ENCODE assay signal across 2 cellular contexts in the genomic region with DNA sequence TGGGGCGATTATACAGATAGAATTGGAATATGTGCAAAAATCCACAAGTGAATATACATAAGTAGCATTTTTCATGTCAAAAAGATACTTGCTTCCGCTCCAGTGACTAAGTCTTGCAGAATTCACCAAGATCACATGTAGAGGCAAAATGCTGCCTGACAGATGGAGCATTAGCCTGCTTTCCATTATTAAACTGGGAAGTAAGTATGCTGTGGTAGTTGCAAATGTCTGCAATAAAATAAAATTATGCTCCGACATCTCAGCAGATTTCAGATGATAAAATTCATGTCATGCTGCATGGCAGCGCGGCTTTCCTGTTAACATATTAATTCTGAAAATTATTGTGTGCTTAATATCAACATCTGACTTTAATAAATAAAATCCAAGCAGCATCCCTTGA.
TF ChIP-seq lines count a peak whose summit lies in the region.

No MANE protein-coding gene starts in this region.

TF ChIP-seq in SK-N-SH, 30 proteins besides CTCF, POLR2A, EP300 and RAD21:
- no peak for TF ChIP-seq RFX5 (IDR thresholded peaks at IDR 0.05; ENCODE audit: low read length)
- no peak for TF ChIP-seq SMC3 (IDR thresholded peaks at IDR 0.05; ENCODE audit: low read depth, low read length)
- TF ChIP-seq JUND (IDR thresholded peaks at IDR 0.05) = peak; percentile 36; the same call in 1 of the 2 replicates
- no peak for TF ChIP-seq GABPA (IDR thresholded peaks at IDR 0.05; ENCODE audit: low read depth)
- 0 out of 2 replicates have a peak, but pooled peaks have one; percentile 3 for TF ChIP-seq PBX3 (IDR thresholded peaks at IDR 0.05)
- TF ChIP-seq FOXM1 (IDR thresholded peaks at IDR 0.05; ENCODE audit: low read depth) = no peak
- peak; percentile 38 for TF ChIP-seq TCF12 (IDR thresholded peaks at IDR 0.05)
- TF ChIP-seq YY1 (IDR thresholded peaks at IDR 0.05; ENCODE audit: low read depth) = no peak

TF ChIP-seq in H1, 55 proteins besides CTCF, POLR2A, EP300 and RAD21:
- TF ChIP-seq ZNF274 (IDR thresholded peaks at IDR 0.05; ENCODE audit: borderline replicate concordance, extremely low read depth, low read length) = no peak
- TF ChIP-seq JUN (IDR thresholded peaks at IDR 0.05; ENCODE audit: low read depth, low read length) = no peak
- TF ChIP-seq EZH2 (IDR thresholded peaks at IDR 0.05; ENCODE audit: low read depth, low read length, severe bottlenecking) = no peak
- no peak for TF ChIP-seq JUND (IDR thresholded peaks at IDR 0.05; ENCODE audit: low read length)
- no peak for TF ChIP-seq SIRT6 (IDR thresholded peaks at IDR 0.05; ENCODE audit: low read length)
- TF ChIP-seq NANOG (IDR thresholded peaks at IDR 0.05; ENCODE audit: insufficient read depth, low read depth, low read length, poor library complexity, severe bottlenecking) = no peak
- no peak for TF ChIP-seq SAP30 (IDR thresholded peaks at IDR 0.05; ENCODE audit: insufficient read depth, insufficient replicate concordance, low read length)
TF ChIP-seq in H1: peak in this region for 0.
